In genomic region chr11:16928052-16928451, GRCh38 we compare ENCODE assay signal across 7 cellular contexts.
"Had no signal": no experiment of that assay in that cellular context is flagged by ENCODE, and none has a peak within 500 bp of the region (broad histone marks: within the 10 kb centered on the region; RNA-seq: fewer than 3 reads in every experiment).

No MANE protein-coding gene starts in this region.

- H3K27ac Mint-ChIP-seq: GM23338, H9, HFFc6 had no signal

- H3K4me3 Mint-ChIP-seq: GM23338, H9, HFFc6 had no signal

- H3K27ac ChIP-seq: GM23248 had no signal

- DNase-seq: GM23248, GOT3, H7, H9, HCEC 1CT, HFFc6 had no signal

- H3K9me3 Mint-ChIP-seq: GM23338, H9, HFFc6 had no signal

- H3K4me3 ChIP-seq: GM23248, GM23338 had no signal
